8 cellular contexts compared by ENCODE assay signal in the genomic region with DNA sequence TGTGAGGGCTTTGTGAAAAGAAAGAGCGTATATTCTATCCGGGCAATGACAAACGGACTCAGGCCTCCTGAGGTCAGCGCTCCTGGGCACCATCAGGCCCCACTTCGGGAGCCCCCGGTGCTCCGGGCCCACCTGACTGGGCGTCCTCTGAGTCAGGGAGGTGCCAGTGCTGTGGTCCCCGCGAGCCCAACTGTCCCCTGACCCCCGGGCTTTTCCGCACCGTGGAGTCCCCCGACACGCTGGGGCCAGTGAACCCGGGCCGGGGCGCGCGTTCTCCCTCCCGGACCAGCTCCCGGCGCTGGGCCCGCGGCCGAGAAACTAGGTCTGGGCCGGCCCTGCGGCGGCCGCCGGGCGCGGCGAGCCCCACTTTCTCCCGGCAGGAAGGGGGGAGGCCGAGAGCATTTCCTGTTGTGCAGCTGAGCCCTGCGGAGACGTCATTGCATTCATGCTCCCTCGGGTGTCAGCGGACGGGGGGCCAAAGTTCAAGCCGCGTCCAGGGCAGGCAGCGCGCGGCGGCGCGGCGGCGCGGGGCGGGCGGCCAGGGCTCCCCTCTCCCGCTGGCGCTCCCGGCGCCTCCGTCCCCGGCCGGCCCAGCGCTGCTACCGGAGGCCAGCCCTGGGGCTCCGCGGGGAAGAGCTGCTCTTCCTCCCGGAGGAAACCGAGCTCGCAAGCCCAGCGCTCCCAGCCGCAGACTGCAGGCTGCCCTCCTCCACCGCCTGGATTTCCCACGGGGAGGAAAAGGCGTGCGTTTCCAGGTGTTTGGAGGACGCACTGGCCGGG. TPM values are rescaled to one million over a fixed set of nuclear protein-coding genes. Genes with fewer than 3 reads are reported as not detected.
DNase-seq lines count a peak whose midpoint lies in the region; ATAC-seq and TF ChIP-seq lines count a peak whose summit lies in the region.

No MANE protein-coding gene starts in this region.

- peaks cover 20 to 75% (median 68%) of the 10 kb centered on the region in 7 donors for H3K4me1 Mint-ChIP-seq in naive thymus-derived CD4-positive, alpha-beta T cell

- no peaks in the 10 kb centered on the region for H3K27me3 ChIP-seq in OCI-LY1 (ENCODE audit: insufficient read depth, low read length)
- no peaks in the 10 kb centered on the region for H3K27me3 ChIP-seq in naive thymus-derived CD4-positive, alpha-beta T cell (ENCODE audit: control insufficient read depth in 2 of 2, insufficient read depth in 2 of 2, low read length in 2 of 2)

- H3K27ac ChIP-seq in OCI-LY1 (ENCODE audit: low read depth, low read length, poor library complexity, severe bottlenecking) = peak overlapping the region; percentile 64
- peak overlapping the region; percentile 100 for H3K27ac ChIP-seq in naive thymus-derived CD4-positive, alpha-beta T cell (ENCODE audit: low read depth, low read length)

- no peaks in the 10 kb centered on the region for H3K27me3 Mint-ChIP-seq in naive thymus-derived CD4-positive, alpha-beta T cell

- H3K79me2 ChIP-seq in OCI-LY1 (ENCODE audit: insufficient read depth, low read length) = peaks cover 41% of the 10 kb centered on the region

- H3K4me3 Mint-ChIP-seq in naive thymus-derived CD4-positive, alpha-beta T cell = peak overlapping the region; percentile 88 to 99 (median 96)

- H3K9me2 ChIP-seq in OCI-LY1 (ENCODE audit: low read depth, low read length) = no peaks in the 10 kb centered on the region

- H3K36me3 Mint-ChIP-seq in naive thymus-derived CD4-positive, alpha-beta T cell = peaks cover 4 to 17% (median 6%) of the 10 kb centered on the region in 5 donors

- no peaks in the 10 kb centered on the region for H4K20me1 ChIP-seq in OCI-LY1 (ENCODE audit: insufficient read depth, low read length)

- peaks cover 49% of the 10 kb centered on the region for H3K4me1 ChIP-seq in OCI-LY1 (ENCODE audit: insufficient read depth, low read length, severe bottlenecking)
- peaks cover 35 to 40% of the 10 kb centered on the region in 2 donors for H3K4me1 ChIP-seq in naive thymus-derived CD4-positive, alpha-beta T cell (ENCODE audit: control insufficient read depth in 2 of 2, insufficient read depth in 2 of 2, low read length in 2 of 2)

- DNase-seq in 8988T (peak; percentile 53), fibroblast of mammary gland (ENCODE audit: low read depth) (peak; percentile 85), stromal cell of bone marrow (ENCODE audit: low read depth) (peak; percentile 79)
- DNase-seq in activated T-helper 9 cell treated with anti-CD3 and anti-CD28 coated beads, Interleukin-2, amount 50 U/mL, for 16 hours (ENCODE audit: low read depth) = peak; percentile 44
- peak; percentile 62 to 87 (median 84) for DNase-seq in naive thymus-derived CD4-positive, alpha-beta T cell

- H3K9me3 Mint-ChIP-seq in naive thymus-derived CD4-positive, alpha-beta T cell = peaks cover 0 to 4% (median 0%) of the 10 kb centered on the region in 11 donors

- no peaks in the 10 kb centered on the region for H3K36me3 ChIP-seq in OCI-LY1 (ENCODE audit: insufficient read depth, low read length)
- no peaks in the 10 kb centered on the region for H3K36me3 ChIP-seq in naive thymus-derived CD4-positive, alpha-beta T cell (ENCODE audit: control insufficient read depth in 2 of 3, insufficient read depth in 3 of 3, low read length in 3 of 3)

- POLR2A ChIA-PET in naive thymus-derived CD4-positive, alpha-beta T cell (lab: Charles Lee) = interaction anchor here (0.7 to 7.3 kb wide), 20 partner anchors 12 to 152 kb away, joined by 3 to 203 read pairs (median 5); a partner anchor contains a TSS

- intact Hi-C loops in naive thymus-derived CD4-positive, alpha-beta T cell (cut with micrococcal nuclease) = loop anchor here (1.0 to 5.0 kb wide), 6 partner anchors 9 to 69 kb away; no protein-coding TSS in a partner anchor

- H3K4me2 ChIP-seq in OCI-LY1 (ENCODE audit: low read length) = peak overlapping the region; percentile 85

- no peaks in the 10 kb centered on the region for H3F3A ChIP-seq in OCI-LY1 (ENCODE audit: insufficient read depth, low read length)

- H3K4me3 ChIP-seq in OCI-LY1 (ENCODE audit: low read depth, low read length, poor library complexity, severe bottlenecking) = peak overlapping the region; percentile 69
- H3K4me3 ChIP-seq in fibroblast of mammary gland (ENCODE audit: control insufficient read depth, low read depth, low read length) = peak overlapping the region; percentile 64
- H3K4me3 ChIP-seq in naive thymus-derived CD4-positive, alpha-beta T cell (ENCODE audit: low read length) = peak overlapping the region; percentile 87

- H3K9me3 ChIP-seq in OCI-LY1 (ENCODE audit: low read length) = no peaks in the 10 kb centered on the region
- H3K9me3 ChIP-seq in naive thymus-derived CD4-positive, alpha-beta T cell (ENCODE audit: control insufficient read depth in 2 of 3, low read length in 3 of 3) = no peaks in the 10 kb centered on the region

- no peak for TF ChIP-seq CTCF in OCI-LY1 (IDR thresholded peaks at IDR 0.05; ENCODE audit: low read length)
- TF ChIP-seq CTCF in fibroblast of mammary gland (conservative IDR thresholded peaks at IDR 0.05; ENCODE audit: control insufficient read depth, insufficient read depth, low read depth, low read length) = no peak

- peak overlapping the region; percentile 93 to 100 (median 100) for H3K27ac Mint-ChIP-seq in naive thymus-derived CD4-positive, alpha-beta T cell

- H3K9ac ChIP-seq in OCI-LY1 (ENCODE audit: low read length) = peak overlapping the region; percentile 71

- no peak overlapping the region for H2AFZ ChIP-seq in OCI-LY1 (ENCODE audit: low read length)

- CTCF ChIA-PET in naive thymus-derived CD4-positive, alpha-beta T cell (lab: Charles Lee) = interaction anchor here (1.2 to 2.3 kb wide), 3 partner anchors 14 to 41 kb away, joined by 3 to 7 read pairs (median 4); no protein-coding TSS in a partner anchor

- peak; percentile 97 for ATAC-seq in GM18511 (IDR thresholded peaks at IDR 0.05; ENCODE audit: unreplicated experiment)
- ATAC-seq in HG02943 (IDR thresholded peaks at IDR 0.05; ENCODE audit: low read depth, unreplicated experiment) = peak; percentile 94
- peak; percentile 88 for ATAC-seq in naive thymus-derived CD4-positive, alpha-beta T cell

RNA-seq across cellular contexts. Expression of a gene that starts 18.3 kb away (rescaled TPM):
- total RNA-seq in naive thymus-derived CD4-positive, alpha-beta T cell = 10 to 100 TPM; 26.8 to 92.1 (median 58.9) TPM
- 10 to 100 TPM; 12.2 to 29.0 TPM for polyA plus RNA-seq in naive thymus-derived CD4-positive, alpha-beta T cell

Comparison
In these comparisons a context has a peak if more than half of its experiments do, and no peak if none do; other contexts are left out.
1. Peak in every context shown above with its lines: DNase-seq, ATAC-seq, H3K4me3 ChIP-seq and H3K27ac ChIP-seq.